Comparison of ENCODE assay signal across 1 cellular context in genomic region chr12:32894566-32894965, GRCh38.
TF ChIP-seq lines count a peak whose summit lies in the region.

No MANE protein-coding gene starts in this region.

TF ChIP-seq in HCT116, 20 proteins besides CTCF, POLR2A, EP300 and RAD21 (continued from another document):
- TF ChIP-seq ZBTB33 (IDR thresholded peaks at IDR 0.05; ENCODE audit: extremely low read depth, insufficient replicate concordance, low read length) (no peak), POLR2AphosphoS5 (IDR thresholded peaks at IDR 0.05; ENCODE audit: low read depth, low read length) (no peak), SIN3A (IDR thresholded peaks at IDR 0.05; ENCODE audit: low read depth) (no peak), ATF3 (IDR thresholded peaks at IDR 0.05) (no peak)
